Comparison of ENCODE assay signal across 9 cellular contexts in the genomic region with DNA sequence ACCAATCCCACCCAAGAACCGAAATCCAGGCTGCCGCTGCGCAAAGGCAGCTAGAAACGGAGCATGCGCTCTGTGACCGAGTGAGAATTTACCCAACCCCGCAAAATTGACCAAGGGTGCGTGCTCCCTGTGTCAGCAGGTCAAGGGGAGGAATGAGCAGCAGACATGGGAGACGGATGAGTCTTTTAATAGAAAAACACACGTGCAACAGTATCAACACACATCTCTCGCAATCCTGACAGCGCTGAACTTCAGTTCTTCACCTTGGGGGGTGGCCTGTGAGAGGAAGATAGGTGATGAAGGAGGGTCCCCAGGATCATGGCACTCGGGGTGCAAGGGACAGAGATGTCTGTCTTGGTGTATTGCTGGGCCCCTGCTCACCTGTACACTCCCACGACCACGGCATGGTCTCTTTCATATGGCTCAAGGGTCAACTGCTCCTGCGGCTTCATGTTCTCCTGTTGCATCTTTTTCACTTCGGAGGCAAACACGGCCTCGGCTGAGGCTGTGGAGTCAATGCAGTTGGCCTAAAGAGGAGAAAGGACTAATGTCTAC. TPM values are rescaled to one million over a fixed set of nuclear protein-coding genes. Genes with fewer than 3 reads are reported as not detected.
DNase-seq lines count a peak whose midpoint lies in the region; ATAC-seq and TF ChIP-seq lines count a peak whose summit lies in the region.
"Had no signal": no experiment of that assay in that cellular context is flagged by ENCODE, and none has a peak within 500 bp of the region (broad histone marks: within the 10 kb centered on the region; RNA-seq: fewer than 3 reads in every experiment).

No MANE protein-coding gene starts in this region.

- H3K4me3 ChIP-seq in heart right ventricle = peak overlapping the region in 9 of 10 donors; percentile 69 to 97 (median 79)
- H3K4me3 ChIP-seq in body of pancreas = peak overlapping the region in 1 of 2 donors; percentile 100
- H3K4me3 ChIP-seq in urinary bladder (ENCODE audit: low read depth, low read length) = no peak overlapping the region

- no peaks in the 10 kb centered on the region for H3K27me3 Mint-ChIP-seq in mesothelial cell of epicardium (ENCODE audit: low read depth)

- no peaks in the 10 kb centered on the region for H3K9me3 Mint-ChIP-seq in mesothelial cell of epicardium

- H3K36me3 ChIP-seq in heart right ventricle (peaks cover 0 to 75% (median 51%) of the 10 kb centered on the region in 9 donors), body of pancreas (replicated peaks in 1 of 2; ENCODE audit: insufficient read depth in 1 of 2, low read depth in 2 of 2) (peaks cover 14 to 35% of the 10 kb centered on the region in 2 donors), urinary bladder (ENCODE audit: insufficient read depth) (peaks cover 8% of the 10 kb centered on the region)

- H3K4me1 ChIP-seq in heart right ventricle = peaks cover 0 to 23% (median 21%) of the 10 kb centered on the region in 9 donors
- H3K4me1 ChIP-seq in body of pancreas = peaks cover 20% of the 10 kb centered on the region
- H3K4me1 ChIP-seq in urinary bladder (ENCODE audit: insufficient read depth) = peaks cover 3% of the 10 kb centered on the region

- H3K27ac Mint-ChIP-seq in mesothelial cell of epicardium = peak overlapping the region; percentile 93

- H3K4me1 Mint-ChIP-seq in mesothelial cell of epicardium = peaks cover 20% of the 10 kb centered on the region

- H3K27ac ChIP-seq in heart right ventricle (peak overlapping the region in 9 of 10 donors; percentile 41 to 94 (median 90)), body of pancreas (peak overlapping the region; percentile 48 to 90 (median 74)), urinary bladder (ENCODE audit: low read depth) (peak overlapping the region; percentile 53)

- ATAC-seq in heart right ventricle = no peak
- no peak for ATAC-seq in left cardiac atrium
- no peak for ATAC-seq in body of pancreas
- no peak for ATAC-seq in GM18909 (IDR thresholded peaks at IDR 0.05; ENCODE audit: poor library complexity, unreplicated experiment)

- no peak for DNase-seq in heart right ventricle
- no peak for DNase-seq in left cardiac atrium
- DNase-seq in body of pancreas = no peak
- DNase-seq in mesothelial cell of epicardium (ENCODE audit: low spot score in 2 of 2, unreplicated experiment in 2 of 2) = no peak
- no peak for DNase-seq in NCI-H524 (lab: John Stamatoyannopoulos, UW)
- no peak for DNase-seq in UCSD-AML1 (lab: John Stamatoyannopoulos, UW; ENCODE audit: unreplicated experiment)

- peaks cover 30% of the 10 kb centered on the region for H3K36me3 Mint-ChIP-seq in mesothelial cell of epicardium

- H3K9me3 ChIP-seq in heart right ventricle = no peaks in the 10 kb centered on the region
- no peaks in the 10 kb centered on the region for H3K9me3 ChIP-seq in body of pancreas

- 44 to 46% methylated on average over 19 of the region's 19 CpGs for WGBS in heart right ventricle, 2 donors
- WGBS in body of pancreas, 2 donors = 37 to 73% methylated on average over 11 to 19 of the region's 19 CpGs
- WGBS in urinary bladder = 42% methylated on average over 19 of the region's 19 CpGs

- peak overlapping the region; percentile 77 for H3K4me3 Mint-ChIP-seq in mesothelial cell of epicardium

- no peak for TF ChIP-seq POLR2A in body of pancreas (IDR thresholded peaks at IDR 0.05)

- H3K27me3 ChIP-seq in heart right ventricle = no peaks in the 10 kb centered on the region
- no peaks in the 10 kb centered on the region for H3K27me3 ChIP-seq in body of pancreas

- intact Hi-C loops in heart right ventricle (cut with DNase I) = loop anchor here in 1 of 10 donors (10.0 kb wide), 1 partner anchor 300 kb away; the partner anchor contains the start of gene EID2B
- intact Hi-C loops in left cardiac atrium (cut with DNase I) = no loop called here
- intact Hi-C loops in body of pancreas (cut with DNase I) = no loop called here

- TF ChIP-seq CTCF in heart right ventricle (IDR thresholded peaks at IDR 0.05) (no peak), body of pancreas (IDR thresholded peaks at IDR 0.05) (no peak), mesothelial cell of epicardium (IDR thresholded peaks at IDR 0.05; ENCODE audit: unreplicated experiment) (no peak)

RNA-seq across cellular contexts. Expression of gene DYRK1B, which starts 0.4 kb away (rescaled TPM):
- total RNA-seq in heart right ventricle = 10 to 100 TPM; 10.1 to 43.5 (median 37.6) TPM
- 10 to 100 TPM in 1 of 2 donors, 1 to 10 TPM in 1; 7.3 to 17.3 TPM for polyA plus RNA-seq in heart right ventricle
- 10 to 100 TPM in 1 of 2 donors, 1 to 10 TPM in 1; 7.0 to 14.7 TPM for total RNA-seq in left cardiac atrium
- total RNA-seq in body of pancreas = 10 to 100 TPM; 11.9 to 21.1 TPM
- 54.0 to 60.2 TPM (median 54.7 TPM) in 3 replicates for total RNA-seq in mesothelial cell of epicardium
- 12.6 TPM for total RNA-seq in urinary bladder
- 17.2 TPM for polyA plus RNA-seq in urinary bladder

RNA-seq across cellular contexts. Expression of gene FBL, which starts 11.8 kb away (rescaled TPM):
- total RNA-seq in heart right ventricle = 10 to 100 TPM; 52.7 to 95.4 (median 67.4) TPM
- polyA plus RNA-seq in heart right ventricle = 100 to 1,000 TPM; 102 to 192 TPM
- 10 to 100 TPM; 67.7 to 87.7 TPM for total RNA-seq in left cardiac atrium
- 100 to 1,000 TPM in 1 of 2 donors, 10 to 100 TPM in 1; 90.3 to 118 TPM for total RNA-seq in body of pancreas
- 273 to 278 TPM (median 274 TPM) in 3 replicates for total RNA-seq in mesothelial cell of epicardium
- total RNA-seq in urinary bladder = 146 TPM
- polyA plus RNA-seq in urinary bladder = 281 TPM

RNA-seq across cellular contexts. Expression of gene LEUTX, which starts 55.7 kb away (rescaled TPM):
- total RNA-seq in heart right ventricle (not detected), left cardiac atrium (not detected), body of pancreas (not detected), mesothelial cell of epicardium (not detected in 3 replicates), urinary bladder (not detected)
- polyA plus RNA-seq in heart right ventricle (not detected), urinary bladder (not detected)
- total RNA-seq: bronchial epithelial cell had no signal
